In genomic region chr1:150066838-150067183, GRCh38 we compare ENCODE assay signal across 8 cellular contexts. TPM values are rescaled to one million over a fixed set of nuclear protein-coding genes. Genes with fewer than 3 reads are reported as not detected.
A peak's percentile ranks its signal among the peaks of the same experiment; 100 is the strongest.
DNase-seq lines count a peak whose midpoint lies in the region; ATAC-seq and TF ChIP-seq lines count a peak whose summit lies in the region.

No MANE protein-coding gene starts in this region.

- POLR2A ChIA-PET in activated CD8-positive, alpha-beta T cell treated with anti-CD3 and anti-CD28 coated beads, Interleukin-2, amount 10 ng/mL, durations not matched to agents 7 days and 5 days (lab: Charles Lee), result interaction anchor here (3.0 kb wide), 1 partner anchor 180 kb away, joined by 35 read pairs; a partner anchor contains a TSS
- POLR2A ChIA-PET in naive thymus-derived CD4-positive, alpha-beta T cell (lab: Charles Lee), result interaction anchor here (0.6 to 2.0 kb wide), 5 partner anchors 40 to 179 kb away, joined by 3 to 10 read pairs (median 3); partner anchors contain the start of gene PLEKHO1

- H3K4me1 Mint-ChIP-seq in activated CD8-positive, alpha-beta T cell treated with anti-CD3 and anti-CD28 coated beads, Interleukin-2, amount 10 ng/mL, durations not matched to agents 7 days and 5 days (ENCODE audit: low read depth), result peaks cover 38% of the 10 kb centered on the region
- peaks cover 16 to 46% (median 37%) of the 10 kb centered on the region in 7 donors for H3K4me1 Mint-ChIP-seq in naive thymus-derived CD4-positive, alpha-beta T cell

- H3K27ac ChIP-seq in naive thymus-derived CD4-positive, alpha-beta T cell (ENCODE audit: low read depth, low read length), result peak overlapping the region; percentile 63
- H3K27ac ChIP-seq in stomach smooth muscle (ENCODE audit: low read length), result peak overlapping the region; percentile 98

- no peak for TF ChIP-seq CTCF in epithelial cell of esophagus (IDR thresholded peaks at IDR 0.05; ENCODE audit: insufficient read depth, low read depth, low read length, missing control alignments)

- peaks cover 20% of the 10 kb centered on the region for H3K36me3 Mint-ChIP-seq in activated CD8-positive, alpha-beta T cell treated with anti-CD3 and anti-CD28 coated beads, Interleukin-2, amount 10 ng/mL, durations not matched to agents 7 days and 5 days (ENCODE audit: low read depth)
- H3K36me3 Mint-ChIP-seq in naive thymus-derived CD4-positive, alpha-beta T cell, result peaks cover 4 to 11% (median 7%) of the 10 kb centered on the region in 5 donors

- DNase-seq in DMS79 treated with DMSO at 0.1 percent for 48 hours (lab: John Stamatoyannopoulos, UW) (peak; percentile 81), H7 (peak; percentile 69), NCI-H128 (lab: John Stamatoyannopoulos, UW; ENCODE audit: unreplicated experiment) (peak; percentile 65), epithelial cell of esophagus (ENCODE audit: low read depth) (no peak), T1000 (lab: John Stamatoyannopoulos, UW) (no peak)
- DNase-seq in activated CD8-positive, alpha-beta T cell treated with anti-CD3 and anti-CD28 coated beads, Interleukin-2, amount 10 ng/mL, durations not matched to agents 7 days and 5 days, result peak; percentile 50
- DNase-seq in naive thymus-derived CD4-positive, alpha-beta T cell, result peak in 7 of 9 donors; percentile 10 to 45 (median 22)

- CTCF ChIA-PET in activated CD8-positive, alpha-beta T cell treated with anti-CD3 and anti-CD28 coated beads, Interleukin-2, amount 10 ng/mL, durations not matched to agents 7 days and 5 days (lab: Charles Lee), result interaction anchor here (1.1 to 2.6 kb wide), 5 partner anchors 95 to 120 kb away, joined by 3 to 12 read pairs (median 6); no protein-coding TSS in a partner anchor
- CTCF ChIA-PET in naive thymus-derived CD4-positive, alpha-beta T cell (lab: Charles Lee), result interaction anchor here (0.7 to 1.1 kb wide), 3 partner anchors 54 to 99 kb away, joined by 3 to 5 read pairs (median 4); partner anchors contain the start of gene OTUD7B

- intact Hi-C loops in naive thymus-derived CD4-positive, alpha-beta T cell (cut with micrococcal nuclease), result loop anchor here (1.0 to 5.0 kb wide), 9 partner anchors 40 to 179 kb away; partner anchors contain the start of genes OTUD7B (in 2 of the 2), BOLA1 (in 1 of the 2) and PLEKHO1 (in 1 of the 2)

- no peaks in the 10 kb centered on the region for H3K27me3 Mint-ChIP-seq in activated CD8-positive, alpha-beta T cell treated with anti-CD3 and anti-CD28 coated beads, Interleukin-2, amount 10 ng/mL, durations not matched to agents 7 days and 5 days (ENCODE audit: low read depth)
- H3K27me3 Mint-ChIP-seq in naive thymus-derived CD4-positive, alpha-beta T cell, result peaks cover 0 to 7% (median 0%) of the 10 kb centered on the region in 5 donors

- ATAC-seq in activated CD8-positive, alpha-beta T cell treated with anti-CD3 and anti-CD28 coated beads, Interleukin-2, amount 10 ng/mL, durations not matched to agents 7 days and 5 days, result peak; percentile 49
- ATAC-seq in naive thymus-derived CD4-positive, alpha-beta T cell, result peak; percentile 9

- peak overlapping the region; percentile 84 for H3K4me3 ChIP-seq in H7 (ENCODE audit: insufficient read depth, low read depth, low read length)
- peak overlapping the region; percentile 81 for H3K4me3 ChIP-seq in epithelial cell of esophagus (ENCODE audit: low read length)
- H3K4me3 ChIP-seq in naive thymus-derived CD4-positive, alpha-beta T cell (ENCODE audit: low read length), result peak overlapping the region; percentile 72
- H3K4me3 ChIP-seq in stomach smooth muscle (ENCODE audit: low read length in 2 of 2), result peak overlapping the region; percentile 90 to 95

- H3K9me3 Mint-ChIP-seq in activated CD8-positive, alpha-beta T cell treated with anti-CD3 and anti-CD28 coated beads, Interleukin-2, amount 10 ng/mL, durations not matched to agents 7 days and 5 days (ENCODE audit: insufficient read depth), result no peaks in the 10 kb centered on the region
- no peaks in the 10 kb centered on the region for H3K9me3 Mint-ChIP-seq in naive thymus-derived CD4-positive, alpha-beta T cell

- H3K27ac Mint-ChIP-seq in activated CD8-positive, alpha-beta T cell treated with anti-CD3 and anti-CD28 coated beads, Interleukin-2, amount 10 ng/mL, durations not matched to agents 7 days and 5 days, result peak overlapping the region; percentile 91
- H3K27ac Mint-ChIP-seq in naive thymus-derived CD4-positive, alpha-beta T cell, result peak overlapping the region; percentile 88 to 96 (median 92)

- H3K9me3 ChIP-seq in naive thymus-derived CD4-positive, alpha-beta T cell (ENCODE audit: control insufficient read depth in 2 of 3, low read length in 3 of 3), result no peaks in the 10 kb centered on the region
- H3K9me3 ChIP-seq in stomach smooth muscle (ENCODE audit: control insufficient read depth in 2 of 2, low read length in 2 of 2), result no peaks in the 10 kb centered on the region

- H3K27me3 ChIP-seq in H7 (ENCODE audit: control insufficient read depth, insufficient read depth, low read length), result no peaks in the 10 kb centered on the region
- H3K27me3 ChIP-seq in naive thymus-derived CD4-positive, alpha-beta T cell (ENCODE audit: control insufficient read depth in 2 of 2, insufficient read depth in 2 of 2, low read length in 2 of 2), result no peaks in the 10 kb centered on the region
- H3K27me3 ChIP-seq in stomach smooth muscle (ENCODE audit: control insufficient read depth in 1 of 2, insufficient read depth in 2 of 2, low read length in 2 of 2), result no peaks in the 10 kb centered on the region

- peak overlapping the region; percentile 95 for H3K4me3 Mint-ChIP-seq in activated CD8-positive, alpha-beta T cell treated with anti-CD3 and anti-CD28 coated beads, Interleukin-2, amount 10 ng/mL, durations not matched to agents 7 days and 5 days
- peak overlapping the region; percentile 91 to 95 (median 94) for H3K4me3 Mint-ChIP-seq in naive thymus-derived CD4-positive, alpha-beta T cell

- peaks cover 1% of the 10 kb centered on the region for H3K36me3 ChIP-seq in H7 (replicated peaks; ENCODE audit: control insufficient read depth, insufficient read depth, low read length)
- H3K36me3 ChIP-seq in naive thymus-derived CD4-positive, alpha-beta T cell (ENCODE audit: control insufficient read depth in 2 of 3, insufficient read depth in 3 of 3, low read length in 3 of 3), result peaks cover 0 to 8% (median 0%) of the 10 kb centered on the region in 3 experiments
- peaks cover 4 to 6% of the 10 kb centered on the region in 2 donors for H3K36me3 ChIP-seq in stomach smooth muscle (ENCODE audit: control insufficient read depth in 2 of 2, insufficient read depth in 2 of 2, low read length in 2 of 2)

- H3K4me1 ChIP-seq in naive thymus-derived CD4-positive, alpha-beta T cell (ENCODE audit: control insufficient read depth in 2 of 2, insufficient read depth in 2 of 2, low read length in 2 of 2), result peaks cover 0 to 8% of the 10 kb centered on the region in 2 donors
- H3K4me1 ChIP-seq in stomach smooth muscle (ENCODE audit: control insufficient read depth, insufficient read depth, low read length), result peaks cover 6% of the 10 kb centered on the region

- H3K9ac ChIP-seq in stomach smooth muscle (ENCODE audit: low read length in 2 of 2), result peak overlapping the region; percentile 91 to 96

RNA-seq across cellular contexts. Expression of gene VPS45, which starts 0.8 kb away (rescaled TPM):
- 49.7 and 54.0 TPM in 2 replicates for total RNA-seq in H7 (2014; rRNA removed; shearing (Covaris generic))
- 10 to 100 TPM; 36.1 to 40.0 TPM for total RNA-seq in activated CD8-positive, alpha-beta T cell treated with anti-CD3 and anti-CD28 coated beads, Interleukin-2, amount 10 ng/mL, durations not matched to agents 7 days and 5 days
- 10 to 100 TPM; 20.3 to 37.7 (median 29.3) TPM for total RNA-seq in naive thymus-derived CD4-positive, alpha-beta T cell
- 10 to 100 TPM; 24.0 to 25.6 TPM for polyA plus RNA-seq in naive thymus-derived CD4-positive, alpha-beta T cell

RNA-seq across cellular contexts. Expression of gene OTUD7B, which starts 56.3 kb away (rescaled TPM):
- total RNA-seq in H7 (2014; rRNA removed; shearing (Covaris generic)), result 17.4 and 19.3 TPM in 2 replicates
- 10 to 100 TPM; 10.3 to 12.1 TPM for total RNA-seq in activated CD8-positive, alpha-beta T cell treated with anti-CD3 and anti-CD28 coated beads, Interleukin-2, amount 10 ng/mL, durations not matched to agents 7 days and 5 days
- total RNA-seq in naive thymus-derived CD4-positive, alpha-beta T cell, result 10 to 100 TPM in 2 of 5 experiments, 1 to 10 TPM in 3; 4.6 to 12.8 (median 9.7) TPM
- under 1 TPM; 0.52 to 0.90 TPM for polyA plus RNA-seq in naive thymus-derived CD4-positive, alpha-beta T cell

Comparison
In these comparisons a context has a peak if more than half of its experiments do, and no peak if none do; other contexts are left out.
1. DNase-seq: peak in DMS79 treated with DMSO at 0.1 percent for 48 hours (single experiment), H7 (single experiment), NCI-H128 (single experiment), activated CD8-positive, alpha-beta T cell treated with anti-CD3 and anti-CD28 coated beads, Interleukin-2, amount 10 ng/mL, durations not matched to agents 7 days and 5 days (single experiment) and naive thymus-derived CD4-positive, alpha-beta T cell (7 of 9); none in epithelial cell of esophagus (single experiment) and T1000 (single experiment).
2. Peak in every context shown above with its lines, with median percentiles within 50 percentile points of each other: H3K4me3 ChIP-seq.